ENCODE assay signal across 36 cellular contexts in genomic region chr2:13137679-13138078, GRCh38.
"Had no signal": no experiment of that assay in that cellular context is flagged by ENCODE, and none has a peak within 500 bp of the region (broad histone marks: within the 10 kb centered on the region; RNA-seq: fewer than 3 reads in every experiment).

No MANE protein-coding gene starts in this region.

- H3K27ac ChIP-seq: KMS-11 had no signal

- H3K4me2 ChIP-seq: KMS-11 had no signal

- H3K9ac ChIP-seq: KMS-11 had no signal

- H3K36me3 ChIP-seq: MG63 had no signal

- DNase-seq: Karpas-422, Kasumi-1, MG63, MM.1S, MV-4-11, NCI-H1048, NCI-H1092, NCI-H1092 treated with DMSO at 0.1 percent for 48 hours, NCI-H1105, NCI-H1105 treated with DMSO at 0.1 percent for 48 hours, NCI-H1417, NCI-H1417 treated with DMSO at 0.1 percent for 48 hours, NCI-H1436, NCI-H1436 treated with DMSO at 0.1 percent for 48 hours, NCI-H146, NCI-H1694, NCI-H1694 treated with DMSO at 0.1 percent for 48 hours, NCI-H187, NCI-H187 treated with DMSO at 0.1 percent for 48 hours, NCI-H1930, NCI-H2029, NCI-H2029 treated with DMSO at 0.1 percent for 48 hours, NCI-H2081, NCI-H2081 treated with DMSO at 0.1 percent for 48 hours, NCI-H2107, NCI-H2171, NCI-H2171 treated with DMSO at 0.1 percent for 48 hours, NCI-H2227 treated with DMSO at 0.1 percent for 48 hours, NCI-H226, NCI-H345, NCI-H446, NCI-H446 treated with DMSO at 0.1 percent for 48 hours, NCI-H510A, NCI-H510A treated with DMSO at 0.1 percent for 48 hours, NCI-H524 had no signal

- H3K9me3 ChIP-seq: MG63 had no signal

- H3K4me3 ChIP-seq: MG63 had no signal
